ENCODE assay signal across 1 cellular context in genomic region chr17:72400488-72400827, GRCh38.
TF ChIP-seq lines count a peak whose summit lies in the region.

No MANE protein-coding gene starts in this region.

TF ChIP-seq in HepG2, 621 proteins besides CTCF, POLR2A, EP300 and RAD21 (continued from another document):
- no peak for TF ChIP-seq POGK (CRISPR knock-in tag; conservative IDR thresholded peaks at IDR 0.05)
- TF ChIP-seq, protein P1, sequence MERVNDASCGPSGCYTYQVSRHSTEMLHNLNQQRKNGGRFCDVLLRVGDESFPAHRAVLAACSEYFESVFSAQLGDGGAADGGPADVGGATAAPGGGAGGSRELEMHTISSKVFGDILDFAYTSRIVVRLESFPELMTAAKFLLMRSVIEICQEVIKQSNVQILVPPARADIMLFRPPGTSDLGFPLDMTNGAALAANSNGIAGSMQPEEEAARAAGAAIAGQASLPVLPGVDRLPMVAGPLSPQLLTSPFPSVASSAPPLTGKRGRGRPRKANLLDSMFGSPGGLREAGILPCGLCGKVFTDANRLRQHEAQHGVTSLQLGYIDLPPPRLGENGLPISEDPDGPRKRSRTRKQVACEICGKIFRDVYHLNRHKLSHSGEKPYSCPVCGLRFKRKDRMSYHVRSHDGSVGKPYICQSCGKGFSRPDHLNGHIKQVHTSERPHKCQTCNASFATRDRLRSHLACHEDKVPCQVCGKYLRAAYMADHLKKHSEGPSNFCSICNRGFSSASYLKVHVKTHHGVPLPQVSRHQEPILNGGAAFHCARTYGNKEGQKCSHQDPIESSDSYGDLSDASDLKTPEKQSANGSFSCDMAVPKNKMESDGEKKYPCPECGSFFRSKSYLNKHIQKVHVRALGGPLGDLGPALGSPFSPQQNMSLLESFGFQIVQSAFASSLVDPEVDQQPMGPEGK (CRISPR knock-in tag; IDR thresholded peaks at IDR 0.05): peak; percentile 64; the same call in 1 of the 2 replicates
- TF ChIP-seq ZNF672 (CRISPR knock-in tag; IDR thresholded peaks at IDR 0.05): no peak
- peak; percentile 34; the same call in 1 of the 2 replicates for TF ChIP-seq CHD4 (IDR thresholded peaks at IDR 0.05; ENCODE audit: borderline replicate concordance, low read length)
- TF ChIP-seq THYN1 (CRISPR knock-in tag; IDR thresholded peaks at IDR 0.05; ENCODE audit: borderline replicate concordance, low read depth): 0 out of 2 replicates have a peak, but pooled peaks have one; percentile 81
- TF ChIP-seq TRAFD1 (CRISPR knock-in tag; IDR thresholded peaks at IDR 0.05; ENCODE audit: borderline replicate concordance): 0 out of 2 replicates have a peak, but pooled peaks have one; percentile 70
- TF ChIP-seq RBAK (CRISPR knock-in tag; IDR thresholded peaks at IDR 0.05): 0 out of 2 replicates have a peak, but pooled peaks have one; percentile 27
- TF ChIP-seq AHR (CRISPR knock-in tag; IDR thresholded peaks at IDR 0.05): no peak
- no peak for TF ChIP-seq STAG1 (CRISPR knock-in tag; IDR thresholded peaks at IDR 0.05)
- TF ChIP-seq SMYD3 (CRISPR knock-in tag; IDR thresholded peaks at IDR 0.05): peak; percentile 60; the same call in 1 of the 2 replicates
- TF ChIP-seq ZNF501 (CRISPR knock-in tag; IDR thresholded peaks at IDR 0.05): 0 out of 2 replicates have a peak, but pooled peaks have one; percentile 8
- TF ChIP-seq ZNF333 (CRISPR knock-in tag; IDR thresholded peaks at IDR 0.05; ENCODE audit: borderline replicate concordance): no peak
- TF ChIP-seq FOXK2 (IDR thresholded peaks at IDR 0.05): no peak
- peak; percentile 32 for TF ChIP-seq NCOR1 (IDR thresholded peaks at IDR 0.05; ENCODE audit: borderline replicate concordance, low read length)
- peak; percentile 74 for TF ChIP-seq ASH2L (IDR thresholded peaks at IDR 0.05; ENCODE audit: insufficient read length, low read depth, low read length)
- peak; percentile 28; the same call in 1 of the 2 replicates for TF ChIP-seq ZNF354B (CRISPR knock-in tag; IDR thresholded peaks at IDR 0.05)
